ENCODE assay signal across 27 cellular contexts in the genomic region with DNA sequence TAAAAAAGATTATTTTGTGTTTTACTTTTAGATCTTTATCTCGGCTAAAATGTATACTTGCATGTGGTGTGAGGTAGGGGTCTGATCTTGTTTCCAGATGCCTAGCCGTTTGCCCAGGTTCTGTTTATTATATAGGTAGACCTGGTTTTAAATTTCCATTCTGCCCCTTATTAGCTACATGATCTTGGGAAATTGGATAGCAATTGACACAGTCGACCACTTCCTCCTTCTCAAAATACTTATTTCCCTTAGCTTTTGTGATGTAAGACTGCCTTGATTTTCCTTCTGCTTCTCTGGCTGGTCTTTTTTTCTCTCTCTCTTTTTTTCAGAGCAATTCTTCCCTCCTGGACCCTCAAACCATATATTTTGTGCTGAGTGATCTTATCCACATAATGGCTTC. TPM values are rescaled to one million over a fixed set of nuclear protein-coding genes. Genes with fewer than 3 reads are reported as not detected.
"Had no signal": no experiment of that assay in that cellular context is flagged by ENCODE, and none has a peak within 500 bp of the region (broad histone marks: within the 10 kb centered on the region; RNA-seq: fewer than 3 reads in every experiment).

No MANE protein-coding gene starts in this region.

- H3K4me3 ChIP-seq: ascending aorta, coronary artery, gastroesophageal sphincter, heart right ventricle, left ventricle myocardium inferior, tibial artery had no signal

- H3K4me1 ChIP-seq: ascending aorta, left ventricle myocardium inferior, tibial artery had no signal

- H3K27ac Mint-ChIP-seq: activated naive CD4-positive, alpha-beta T cell treated with anti-CD3 and anti-CD28 coated beads, Interleukin-2, amount 50 U/mL, for 24 hours; activated T-cell treated with anti-CD3 and anti-CD28 coated beads, Interleukin-2, amount 50 U/mL, for 72 hours; nephron progenitor cell had no signal

- H3K36me3 Mint-ChIP-seq: activated naive CD4-positive, alpha-beta T cell treated with anti-CD3 and anti-CD28 coated beads, Interleukin-2, amount 50 U/mL, for 24 hours had no signal

- H3K9me3 Mint-ChIP-seq: activated naive CD4-positive, alpha-beta T cell treated with anti-CD3 and anti-CD28 coated beads, Interleukin-2, amount 50 U/mL, for 24 hours; activated T-cell treated with anti-CD3 and anti-CD28 coated beads, Interleukin-2, amount 50 U/mL, for 72 hours; central memory CD8-positive, alpha-beta T cell had no signal

- DNase-seq: activated CD4-positive, alpha-beta T cell treated with anti-CD3 and anti-CD28 coated beads for 1 hour; activated gamma-delta T cell; activated T-cell treated with anti-CD3 and anti-CD28 coated beads, Interleukin-2, amount 50 U/mL, for 72 hours; heart right ventricle; left ventricle myocardium inferior; mammary epithelial cell; midbrain; nephron progenitor cell; occipital lobe; retina; stimulated activated CD4-positive, alpha-beta T cell treated with anti-CD3 and anti-CD28 coated beads, Interleukin-12 subunit alpha, Interleukin-12 subunit beta, amount 100 ng/mL, for 4 hours; stimulated activated CD4-positive, alpha-beta T cell treated with anti-CD3 and anti-CD28 coated beads, Interleukin-1b, Interleukin-23, amount 100 ng/mL, for 48 hours; stimulated activated CD8-positive, alpha-beta memory T cell treated with anti-CD3 and anti-CD28 coated beads, Interleukin-4, amount 100 ng/mL, for 48 hours; stimulated activated naive CD4-positive, alpha-beta T cell treated with Interleukin-2 at 50 U/mL for 16 hours; substantia nigra; tibial artery had no signal

- H3K36me3 ChIP-seq: ascending aorta, heart right ventricle, left ventricle myocardium inferior, tibial artery had no signal

- H3K27ac ChIP-seq: ascending aorta, coronary artery, gastroesophageal sphincter, heart right ventricle, left ventricle myocardium inferior, tibial artery had no signal

- FAIRE-seq: endometrium, urothelium cell line had no signal

- H3K9me3 ChIP-seq: ascending aorta, gastroesophageal sphincter, heart right ventricle, left ventricle myocardium inferior, tibial artery had no signal

- H3K4me3 Mint-ChIP-seq: activated naive CD4-positive, alpha-beta T cell treated with anti-CD3 and anti-CD28 coated beads, Interleukin-2, amount 50 U/mL, for 24 hours; activated T-cell treated with anti-CD3 and anti-CD28 coated beads, Interleukin-2, amount 50 U/mL, for 72 hours; central memory CD8-positive, alpha-beta T cell; nephron progenitor cell had no signal

RNA-seq across cellular contexts. Expression of a gene that starts 3.0 kb away (rescaled TPM):
- total RNA-seq: activated CD8-positive, alpha-beta memory T cell treated with anti-CD3 and anti-CD28 coated beads for 36 hours; activated T-cell treated with anti-CD3 and anti-CD28 coated beads, Interleukin-2, amount 50 U/mL, for 72 hours; ascending aorta; esophagus mucosa; gastroesophageal sphincter; kidney epithelial cell; left ventricle myocardium inferior; mammary epithelial cell; occipital lobe; posterior vena cava had no signal
- polyA plus RNA-seq: mammary epithelial cell had no signal

RNA-seq across cellular contexts. Expression of a gene that starts 15.0 kb away (rescaled TPM):
- total RNA-seq: activated CD8-positive, alpha-beta memory T cell treated with anti-CD3 and anti-CD28 coated beads for 36 hours; activated T-cell treated with anti-CD3 and anti-CD28 coated beads, Interleukin-2, amount 50 U/mL, for 72 hours; ascending aorta; gastroesophageal sphincter; heart right ventricle; kidney epithelial cell; left ventricle myocardium inferior; posterior vena cava had no signal
- polyA plus RNA-seq: heart right ventricle, mammary epithelial cell had no signal

RNA-seq across cellular contexts. Expression of a gene that starts 52.2 kb away (rescaled TPM):
- total RNA-seq: activated CD8-positive, alpha-beta memory T cell treated with anti-CD3 and anti-CD28 coated beads for 36 hours; mammary epithelial cell had no signal
